In genomic region chr7:140673063-140673769, GRCh38 we compare ENCODE assay signal across 1 cellular context.
A peak's percentile ranks its signal among the peaks of the same experiment; 100 is the strongest.
TF ChIP-seq lines count a peak whose summit lies in the region.

No MANE protein-coding gene starts in this region.

TF ChIP-seq in HEK293, 187 proteins besides CTCF, POLR2A, EP300 and RAD21 (continued from another document and continues in another):
- TF ChIP-seq TSHZ1 (tag by site-specific recombination; IDR thresholded peaks at IDR 0.05; ENCODE audit: borderline replicate concordance) (no peak), ZNF391 (tag by site-specific recombination; IDR thresholded peaks at IDR 0.05; ENCODE audit: borderline replicate concordance, low read depth) (peak; percentile 77; the same call in 1 of the 2 replicates), ZNF747 (tag by site-specific recombination; IDR thresholded peaks at IDR 0.05) (no peak), ZBTB10 (tag by site-specific recombination; IDR thresholded peaks at IDR 0.05) (no peak), HOXC10 (CRISPR knock-in tag; IDR thresholded peaks at IDR 0.05) (no peak), ZNF510 (tag by site-specific recombination; IDR thresholded peaks at IDR 0.05; ENCODE audit: insufficient replicate concordance) (no peak), ZSCAN18 (tag by site-specific recombination; IDR thresholded peaks at IDR 0.05) (no peak), EGR2 (tag by site-specific recombination; IDR thresholded peaks at IDR 0.05; ENCODE audit: low read depth) (peak; percentile 75), ZNF521 (tag by site-specific recombination; IDR thresholded peaks at IDR 0.05) (no peak), ZNF280C (tag by site-specific recombination; IDR thresholded peaks at IDR 0.05) (no peak), GLI2 (tag by site-specific recombination; IDR thresholded peaks at IDR 0.05; ENCODE audit: borderline replicate concordance, low read depth) (no peak), ZNF600 (tag by site-specific recombination; IDR thresholded peaks at IDR 0.05) (peak; percentile 58; the same call in 1 of the 2 replicates), ZNF37A (tag by site-specific recombination; IDR thresholded peaks at IDR 0.05) (no peak), ZIC2 (tag by site-specific recombination; IDR thresholded peaks at IDR 0.05) (0 out of 2 replicates have a peak, but pooled peaks have one; percentile 52), ZNF350 (tag by site-specific recombination; IDR thresholded peaks at IDR 0.05) (no peak), ZFHX2 (tag by site-specific recombination; conservative IDR thresholded peaks at IDR 0.05) (peak; percentile 86), ZFP37 (tag by site-specific recombination; IDR thresholded peaks at IDR 0.05) (0 out of 2 replicates have a peak, but pooled peaks have one; percentile 65), BCL11B (tag by site-specific recombination; IDR thresholded peaks at IDR 0.05; ENCODE audit: low read depth) (no peak), ZNF837 (tag by site-specific recombination; IDR thresholded peaks at IDR 0.05) (no peak), ZNF548 (tag by site-specific recombination; IDR thresholded peaks at IDR 0.05) (no peak), ZBTB6 (tag by site-specific recombination; IDR thresholded peaks at IDR 0.05) (peak; percentile 8; the same call in 1 of the 2 replicates), ZNF624 (tag by site-specific recombination; IDR thresholded peaks at IDR 0.05) (no peak), ZNF670 (tag by site-specific recombination; IDR thresholded peaks at IDR 0.05; ENCODE audit: low read depth) (no peak), REST (tag by site-specific recombination; IDR thresholded peaks at IDR 0.05) (no peak), ZNF707 (tag by site-specific recombination; IDR thresholded peaks at IDR 0.05) (no peak), ZNF473 (tag by site-specific recombination; IDR thresholded peaks at IDR 0.05) (no peak), ZNF677 (tag by site-specific recombination; IDR thresholded peaks at IDR 0.05) (no peak), ZNF843 (tag by site-specific recombination; IDR thresholded peaks at IDR 0.05) (no peak), ZNF518A (tag by site-specific recombination; conservative IDR thresholded peaks at IDR 0.05; ENCODE audit: low read depth) (no peak), ZNF140 (tag by site-specific recombination; IDR thresholded peaks at IDR 0.05) (no peak), ZNF121 (tag by site-specific recombination; IDR thresholded peaks at IDR 0.05) (no peak), YY1 (tag by site-specific recombination; IDR thresholded peaks at IDR 0.05) (no peak), ZNF561 (tag by site-specific recombination; IDR thresholded peaks at IDR 0.05; ENCODE audit: borderline replicate concordance) (peak; percentile 63), SCRT2 (tag by site-specific recombination; IDR thresholded peaks at IDR 0.05) (no peak), KLF17 (tag by site-specific recombination; IDR thresholded peaks at IDR 0.05) (0 out of 2 replicates have a peak, but pooled peaks have one; percentile 27), GLIS2 (tag by site-specific recombination; IDR thresholded peaks at IDR 0.05) (peak; percentile 88), ZSCAN30 (tag by site-specific recombination; IDR thresholded peaks at IDR 0.05) (no peak), ZNF416 (tag by site-specific recombination; IDR thresholded peaks at IDR 0.05) (no peak)
